Comparison of ENCODE assay signal across 21 cellular contexts in the genomic region with DNA sequence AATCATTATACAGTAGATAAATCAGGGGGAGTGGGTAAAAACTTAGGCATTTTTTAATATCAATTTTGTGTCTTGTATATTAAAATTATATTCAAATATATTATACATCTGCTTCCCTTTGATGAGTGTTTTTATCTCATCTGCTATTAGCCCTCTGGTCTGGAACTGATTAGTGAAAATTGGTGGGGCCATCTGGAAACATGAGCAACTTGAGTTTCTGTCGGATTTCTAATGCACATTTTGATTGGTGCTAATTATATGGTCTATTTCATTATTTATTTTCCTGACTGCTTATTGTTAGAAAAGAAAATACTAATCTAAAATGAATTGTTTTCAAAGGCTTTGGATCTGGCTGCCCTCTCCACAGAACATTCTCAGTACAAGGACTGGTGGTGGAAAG.
"Had no signal": no experiment of that assay in that cellular context is flagged by ENCODE, and none has a peak within 500 bp of the region (broad histone marks: within the 10 kb centered on the region; RNA-seq: fewer than 3 reads in every experiment).

No MANE protein-coding gene starts in this region.

- H3K27me3 ChIP-seq: dorsolateral prefrontal cortex, hepatocyte, ovary, right atrium auricular region, sigmoid colon had no signal

- H3K27ac ChIP-seq: dorsolateral prefrontal cortex, hepatocyte, right atrium auricular region, sigmoid colon, skin epidermis, thoracic aorta had no signal

- DNase-seq: cortex of kidney; dorsolateral prefrontal cortex; effector CD8-positive, alpha-beta T cell; foreskin melanocyte; head of caudate nucleus; left colon; mammary epithelial cell; naive thymus-derived CD4-positive, alpha-beta T cell; nephron progenitor cell; nucleus accumbens; ovary; sigmoid colon; stimulated activated CD4-positive, alpha-beta T cell treated with anti-CD3 and anti-CD28 coated beads, Interleukin-2, amount 100 ng/mL, for 24 hours; stimulated activated CD4-positive, alpha-beta T cell treated with anti-CD3 and anti-CD28 coated beads, Interleukin-4, amount 100 ng/mL, for 4 hours; stimulated activated naive B cell treated with anti-CD40 and anti-IgM and Interleukin-4, amounts not matched to agents 10 μg/mL and 1 μg/mL and 100 μg/mL, for 72 hours; stimulated activated naive CD8-positive, alpha-beta T cell treated with anti-CD3 and anti-CD28 coated beads, Interleukin-15, amount 100 ng/mL, for 72 hours; trophoblast cell had no signal

- H3K4me3 ChIP-seq: dorsolateral prefrontal cortex, hepatocyte, ovary, right atrium auricular region, sigmoid colon, skin epidermis, thoracic aorta had no signal

- H3K4me1 ChIP-seq: right atrium auricular region, sigmoid colon had no signal

- H3K9me3 ChIP-seq: ovary, right atrium auricular region, sigmoid colon, thoracic aorta had no signal

- H3K36me3 ChIP-seq: ovary, thoracic aorta had no signal
